14 cellular contexts compared by ENCODE assay signal in the genomic region with DNA sequence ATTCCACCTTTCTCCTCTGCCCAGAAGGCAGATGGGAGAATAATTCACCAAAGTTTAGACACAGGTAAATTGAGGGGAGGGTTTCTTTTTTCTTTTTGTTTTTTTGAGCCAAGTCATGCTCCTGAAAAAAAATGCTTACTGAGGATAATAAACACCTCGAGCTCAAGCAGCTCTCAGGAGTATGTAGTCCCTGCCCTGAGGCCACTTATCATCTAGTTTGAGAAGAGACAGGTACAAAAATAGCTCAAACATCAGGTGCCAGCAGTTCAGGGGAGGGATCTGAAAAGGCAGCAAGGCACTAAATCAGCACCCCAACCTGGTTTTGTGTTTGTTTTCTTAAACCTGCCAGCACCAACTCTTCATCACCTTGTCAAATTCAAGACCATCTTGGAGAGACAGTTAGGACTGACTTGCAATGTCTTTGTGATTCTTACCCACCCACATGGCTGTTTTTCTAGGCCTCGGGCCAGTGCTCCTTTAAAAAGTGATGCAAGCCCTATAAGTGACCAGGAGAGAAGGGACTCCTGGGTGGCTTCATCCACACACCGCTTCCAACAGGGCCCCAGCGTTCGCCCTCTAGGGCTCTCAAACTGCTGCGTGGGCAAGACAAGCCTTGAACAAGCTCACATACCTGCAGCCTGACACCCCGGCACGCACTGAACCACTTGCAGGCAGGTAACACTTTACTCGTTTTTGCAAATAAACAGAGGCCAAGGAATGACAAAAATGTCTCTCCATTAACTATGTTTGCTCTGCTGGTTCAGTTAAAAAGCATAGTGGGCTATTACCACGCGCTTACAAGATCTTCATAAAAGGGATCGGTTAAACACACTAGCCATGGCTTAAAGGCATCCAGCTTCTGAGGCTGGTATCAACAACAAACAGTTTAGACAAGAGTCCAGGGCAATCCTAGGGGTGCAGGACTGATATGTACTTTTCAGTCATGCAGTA. TPM values are rescaled to one million over a fixed set of nuclear protein-coding genes. Genes with fewer than 3 reads are reported as not detected.
DNase-seq lines count a peak whose midpoint lies in the region; ATAC-seq and TF ChIP-seq lines count a peak whose summit lies in the region.
"Had no signal": no experiment of that assay in that cellular context is flagged by ENCODE, and none has a peak within 500 bp of the region (broad histone marks: within the 10 kb centered on the region; RNA-seq: fewer than 3 reads in every experiment).

No MANE protein-coding gene starts in this region.

- H3K9me3 Mint-ChIP-seq in nephron (no peaks in the 10 kb centered on the region), type B pancreatic cell (no peaks in the 10 kb centered on the region)

- peaks cover 93% of the 10 kb centered on the region for H3K36me3 Mint-ChIP-seq in nephron (ENCODE audit: low read depth)
- peaks cover 72% of the 10 kb centered on the region for H3K36me3 Mint-ChIP-seq in type B pancreatic cell
- H3K36me3 Mint-ChIP-seq: naive B cell had no signal

- peaks cover 4% of the 10 kb centered on the region for H3K27me3 Mint-ChIP-seq in nephron (ENCODE audit: low read depth)
- H3K27me3 Mint-ChIP-seq in type B pancreatic cell = no peaks in the 10 kb centered on the region

- intact Hi-C loops in colonic mucosa (cut with DNase I) = loop anchor here (10.0 kb wide), 1 partner anchor 105 kb away; no protein-coding TSS in a partner anchor

- H3K4me1 Mint-ChIP-seq in nephron = peaks cover 67% of the 10 kb centered on the region
- H3K4me1 Mint-ChIP-seq in type B pancreatic cell (ENCODE audit: unreplicated experiment) = peaks cover 63% of the 10 kb centered on the region
- H3K4me1 Mint-ChIP-seq: naive B cell had no signal

- H3K9me3 ChIP-seq in esophagus (ENCODE audit: control insufficient read depth in 2 of 2, insufficient read depth in 1 of 2, low read depth in 1 of 2, low read length in 1 of 2) = no peaks in the 10 kb centered on the region
- no peaks in the 10 kb centered on the region for H3K9me3 ChIP-seq in colonic mucosa

- H3K36me3 ChIP-seq in esophagus (ENCODE audit: control insufficient read depth in 2 of 2, insufficient read depth in 2 of 2, low read length in 1 of 2) (peaks cover 17 to 44% of the 10 kb centered on the region in 2 donors), colonic mucosa (peaks cover 11% of the 10 kb centered on the region)

- H3K9ac ChIP-seq in colonic mucosa (ENCODE audit: low read depth in 2 of 2, low read length in 2 of 2) = no peak overlapping the region

- H3K27ac Mint-ChIP-seq in nephron (peak overlapping the region; percentile 39 to 86 (median 56)), type B pancreatic cell (peak overlapping the region; percentile 75)
- H3K27ac Mint-ChIP-seq: naive B cell had no signal

- no peak for ATAC-seq in HG03135 (IDR thresholded peaks at IDR 0.05; ENCODE audit: unreplicated experiment)

- H3K4me1 ChIP-seq in esophagus (ENCODE audit: control insufficient read depth in 2 of 2, insufficient read depth in 2 of 2, low read length in 1 of 2) = peaks cover 5 to 25% of the 10 kb centered on the region in 2 donors
- H3K4me1 ChIP-seq in colonic mucosa = peaks cover 12% of the 10 kb centered on the region

- no peak overlapping the region for H3K4me3 ChIP-seq in esophagus (ENCODE audit: low read depth in 1 of 2, low read length in 2 of 2)
- no peak overlapping the region for H3K4me3 ChIP-seq in colonic mucosa

- DNase-seq in NCI-H748 (lab: John Stamatoyannopoulos, UW; ENCODE audit: unreplicated experiment) = peak; percentile 35
- no peak for DNase-seq in NCI-H748 treated with DMSO at 0.1 percent for 48 hours (lab: John Stamatoyannopoulos, UW)
- no peak for DNase-seq in type B pancreatic cell (ENCODE audit: extremely low spot score, unreplicated experiment)
- DNase-seq in colonic mucosa = no peak
- no peak for DNase-seq in NCI-H2107 treated with DMSO at 0.1 percent for 48 hours (lab: John Stamatoyannopoulos, UW; ENCODE audit: unreplicated experiment)
- DNase-seq: activated CD4-positive, alpha-beta T cell treated with anti-CD3 and anti-CD28 coated beads, Interleukin-2, amount 50 U/mL, for 48 hours; activated effector memory CD4-positive, alpha-beta T cell treated with anti-CD3 and anti-CD28 coated beads, Interleukin-2, amount 50 U/mL, for 16 hours; naive B cell; NCI-H510A; RPMI8226; stimulated activated CD4-positive, alpha-beta T cell treated with anti-CD3 and anti-CD28 coated beads, Interleukin-12 subunit alpha, Interleukin-12 subunit beta, amount 100 ng/mL, for 4 hours had no signal

- H3K27me3 ChIP-seq in esophagus (ENCODE audit: control insufficient read depth in 1 of 2, insufficient read depth in 2 of 2, low read length in 2 of 2) (no peaks in the 10 kb centered on the region), colonic mucosa (no peaks in the 10 kb centered on the region)

- WGBS in esophagus, 2 donors = 43 to 56% methylated on average over 12 of the region's 12 CpGs

- TF ChIP-seq CTCF in nephron (IDR thresholded peaks at IDR 0.05; ENCODE audit: unreplicated experiment in 3 of 3) (no peak), type B pancreatic cell (conservative IDR thresholded peaks at IDR 0.05) (no peak), colonic mucosa (IDR thresholded peaks at IDR 0.05) (no peak)

- H3K4me3 Mint-ChIP-seq in nephron (no peak overlapping the region), type B pancreatic cell (peak overlapping the region; percentile 35)
- H3K4me3 Mint-ChIP-seq: naive B cell had no signal

- peak overlapping the region; percentile 77 to 87 for H3K27ac ChIP-seq in esophagus (ENCODE audit: low read depth in 2 of 2, low read length in 1 of 2)
- no peak overlapping the region for H3K27ac ChIP-seq in colonic mucosa

RNA-seq across cellular contexts. Expression of a gene that starts 13.9 kb away (rescaled TPM):
- 10 to 100 TPM; 36.5 to 48.8 TPM for polyA plus RNA-seq in esophagus
- total RNA-seq in type B pancreatic cell (ENCODE audit: low replicate concordance) = 31.9 and 58.4 TPM in 2 replicates
- 100 to 1,000 TPM in 1 of 2 donors, 10 to 100 TPM in 1; 66.5 to 102 TPM for total RNA-seq in colonic mucosa
